ENCODE assay signal across 9 cellular contexts in the genomic region with DNA sequence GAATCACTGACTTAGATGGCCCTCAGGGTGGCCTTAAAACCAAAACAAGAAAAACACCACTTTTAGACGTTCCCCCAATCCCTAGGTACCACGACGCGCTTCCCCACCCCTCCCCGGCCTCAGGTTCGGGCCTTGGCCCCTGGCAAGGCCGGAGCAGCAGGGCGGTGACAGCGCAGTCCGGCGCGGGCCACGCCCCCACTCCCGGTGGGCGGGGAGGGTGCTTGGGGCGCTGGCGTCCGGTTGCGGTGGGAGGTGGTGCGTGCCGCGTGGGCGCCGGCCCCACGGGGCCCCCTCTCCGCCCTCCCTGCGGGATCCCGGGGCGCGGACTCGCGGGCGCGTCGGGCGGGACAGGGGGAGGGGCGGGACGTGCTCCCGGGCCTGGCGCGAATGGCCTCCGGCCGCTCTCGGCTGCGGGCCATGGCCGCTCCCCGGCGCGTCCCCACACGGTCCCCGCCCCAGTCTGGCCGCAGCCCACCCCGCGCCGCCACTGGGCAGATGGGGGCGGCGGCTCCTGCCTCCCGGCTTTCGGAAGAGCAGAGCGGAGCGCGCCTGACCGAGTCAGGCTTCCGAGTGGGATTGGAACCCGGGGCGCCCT. TPM values are rescaled to one million over a fixed set of nuclear protein-coding genes. Genes with fewer than 3 reads are reported as not detected.
DNase-seq lines count a peak whose midpoint lies in the region; ATAC-seq, FAIRE-seq and TF ChIP-seq lines count a peak whose summit lies in the region.
"Had no signal": no experiment of that assay in that cellular context is flagged by ENCODE, and none has a peak within 500 bp of the region (broad histone marks: within the 10 kb centered on the region; RNA-seq: fewer than 3 reads in every experiment).

No MANE protein-coding gene starts in this region.

- FAIRE-seq in GM12878 (lab: Jason Lieb, UNC) (no peak), HepG2 (lab: Jason Lieb, UNC) (no peak)

- H3K9ac ChIP-seq in GM12878 (ENCODE audit: control insufficient read depth, insufficient read depth, low read length) (peak overlapping the region; percentile 63; the same call in 1 of the 2 replicates), HepG2 (ENCODE audit: insufficient read depth, low read depth, low read length) (peak overlapping the region; percentile 76)

- RAD21 ChIA-PET in GM12878 (lab: Charles Lee; ENCODE audit: unreplicated experiment) = no interaction called here

- H3K27me3 ChIP-seq in GM12878 (replicated peaks in 1 of 2; ENCODE audit: control insufficient read depth in 2 of 2, insufficient read depth in 2 of 2, low read length in 1 of 2) (peaks cover 8 to 12% of the 10 kb centered on the region in 2 experiments), HepG2 (ENCODE audit: control insufficient read depth in 1 of 2, insufficient read depth in 2 of 2, low read length in 2 of 2) (no peaks in the 10 kb centered on the region), thyroid gland (no peaks in the 10 kb centered on the region)

- BruUV-seq in GM12878 (replicated peaks; lab: Mats Ljungman, UMichigan) (no TSS peak), HepG2 (replicated peaks; lab: Mats Ljungman, UMichigan) (no TSS peak)

- H3K27ac ChIP-seq in GM12878 (ENCODE audit: control insufficient read depth, insufficient read depth) (no peak overlapping the region), HepG2 (ENCODE audit: extremely low read length, insufficient read depth, low read length) (peak overlapping the region; percentile 81), thyroid gland (peak overlapping the region in 2 of 3 donors; percentile 42 to 65)

- no peaks in the 10 kb centered on the region for H3K36me3 ChIP-seq in GM12878 (ENCODE audit: control insufficient read depth in 2 of 2, insufficient read depth in 2 of 2, low read length in 1 of 2)
- H3K36me3 ChIP-seq in HepG2 (replicated peaks in 1 of 2; ENCODE audit: control insufficient read depth in 1 of 2, insufficient read depth in 2 of 2, low read length in 2 of 2) = no peaks in the 10 kb centered on the region
- H3K36me3 ChIP-seq in thyroid gland = no peaks in the 10 kb centered on the region

- DNase-seq in GM12878 (ENCODE audit: low read depth, low spot score) (no peak), HepG2 (ENCODE audit: low spot score) (no peak), thyroid gland (peak; percentile 9 to 15), activated gamma-delta T cell (lab: John Stamatoyannopoulos, UW) (no peak), NCI-H226 (no peak)

- POLR2A ChIA-PET in GM12878 (lab: Charles Lee) = no interaction called here
- POLR2A ChIA-PET in HepG2 (lab: Yijun Ruan, JAX) = interaction anchor here (2.1 to 2.3 kb wide), 2 partner anchors 12 to 31 kb away, joined by 9 to 12 read pairs; no protein-coding TSS in a partner anchor

- no peaks in the 10 kb centered on the region for H3K79me2 ChIP-seq in GM12878 (ENCODE audit: control insufficient read depth, insufficient read depth, low read length)
- peaks cover 5% of the 10 kb centered on the region for H3K79me2 ChIP-seq in HepG2 (ENCODE audit: insufficient read depth, low read length)

- TF ChIP-seq POLR2A in GM12878 (IDR thresholded peaks at IDR 0.05; ENCODE audit: low read depth, low read length) = no peak
- TF ChIP-seq POLR2A in HepG2 (IDR thresholded peaks at IDR 0.05; ENCODE audit: insufficient read depth in 1 of 2, low read depth in 2 of 2, low read length in 2 of 2) = peak; percentile 31 to 35; a peak in 2 of 4 replicates
- TF ChIP-seq POLR2A in thyroid gland (IDR thresholded peaks at IDR 0.05) = no peak

- WGBS in GM12878 (ENCODE audit: insufficient coverage, insufficient replicate concordance, low lambda C conversion rate, missing lambda C conversion rate) = 8% methylated on average over 30 of the region's 66 CpGs
- WGBS in HepG2 (ENCODE audit: low lambda C conversion rate) = 50% methylated on average over 26 of the region's 66 CpGs
- WGBS in thyroid gland, 2 donors = 6 to 14% methylated on average over 11 to 22 of the region's 66 CpGs

- intact Hi-C loops in GM12878 (cut with micrococcal nuclease; ENCODE audit: unreplicated experiment) = no loop called here
- intact Hi-C loops in HepG2 (cut with micrococcal nuclease; ENCODE audit: unreplicated experiment) = loop anchor here (5.0 kb wide), 1 partner anchor 33 kb away; no protein-coding TSS in a partner anchor
- intact Hi-C loops in thyroid gland (cut with DNase I) = no loop called here

- TF ChIP-seq EP300 in GM12878 (IDR thresholded peaks at IDR 0.05; ENCODE audit: borderline replicate concordance in 1 of 2, control insufficient read depth in 1 of 2, low read depth in 2 of 2, low read length in 2 of 2) (no peak), HepG2 (IDR thresholded peaks at IDR 0.05; ENCODE audit: low read depth in 2 of 2, low read length in 2 of 2) (peak in 1 of 2 experiments; percentile 4; a peak in 1 of 4 replicates), HepG2 (CRISPR knock-in tag; IDR thresholded peaks at IDR 0.05; ENCODE audit: borderline replicate concordance) (no peak; the same call in 1 of the 2 replicates)

- H3K9me3 ChIP-seq in GM12878 (replicated peaks; ENCODE audit: control insufficient read depth, insufficient read depth, low read length) (no peaks in the 10 kb centered on the region; the same call in 2 of the 3 replicates), HepG2 (ENCODE audit: low read length) (no peaks in the 10 kb centered on the region), thyroid gland (no peaks in the 10 kb centered on the region)

- no peak for TF ChIP-seq CTCF in GM12878 (IDR thresholded peaks at IDR 0.05 in 2 of 3, conservative IDR thresholded peaks at IDR 0.05 in 1 of 3; ENCODE audit: control insufficient read depth in 2 of 3, extremely low read depth in 1 of 3, insufficient read depth in 1 of 3, low read depth in 3 of 3, low read length in 3 of 3)
- no peak for TF ChIP-seq CTCF in HepG2 (CRISPR knock-in tag; IDR thresholded peaks at IDR 0.05)
- TF ChIP-seq CTCF in thyroid gland (IDR thresholded peaks at IDR 0.05) = no peak

- no peak for TF ChIP-seq RAD21 in GM12878 (IDR thresholded peaks at IDR 0.05; ENCODE audit: insufficient read depth, low read depth, low read length)
- TF ChIP-seq RAD21 in HepG2 (CRISPR knock-in tag; IDR thresholded peaks at IDR 0.05) = peak; percentile 73

- H3K4me2 ChIP-seq in GM12878 (ENCODE audit: control insufficient read depth, insufficient read depth) (peak overlapping the region; percentile 96), HepG2 (ENCODE audit: low read depth, low read length) (peak overlapping the region; percentile 96)

- H4K20me1 ChIP-seq in GM12878 (ENCODE audit: control insufficient read depth, insufficient read depth) (no peaks in the 10 kb centered on the region), HepG2 (ENCODE audit: insufficient read depth, low read length) (no peaks in the 10 kb centered on the region)

- ATAC-seq in GM19035 (IDR thresholded peaks at IDR 0.05; ENCODE audit: unreplicated experiment) (peak; percentile 23), HG03108 (IDR thresholded peaks at IDR 0.05; ENCODE audit: unreplicated experiment) (peak; percentile 34), GM12878 (peak; percentile 57), HepG2 (peak; percentile 22), HG02970 (IDR thresholded peaks at IDR 0.05; ENCODE audit: low FRiP score, unreplicated experiment) (no peak)

- in situ Hi-C loops in GM12878 (cut with MboI) = no loop called here
- in situ Hi-C loops in HepG2 (cut with HindIII; ENCODE audit: extremely low pct_ligation_motif_present, low pct_unique_long_range_greater_than_20kb) = no loop called here

- CTCF ChIA-PET in GM12878 (lab: Yijun Ruan, JAX) (no interaction called here), HepG2 (lab: Yijun Ruan, JAX; ENCODE audit: low intra/inter-chr PET ratio, low total read pairs) (no interaction called here)

- H3K4me1 ChIP-seq in GM12878 (ENCODE audit: control insufficient read depth, insufficient read depth, low read length) = peaks cover 7% of the 10 kb centered on the region
- H3K4me1 ChIP-seq in HepG2 (ENCODE audit: insufficient read depth, low read length) = peaks cover 74% of the 10 kb centered on the region
- peaks cover 8 to 14% of the 10 kb centered on the region in 2 donors for H3K4me1 ChIP-seq in thyroid gland

- H3K4me3 ChIP-seq in GM12878 (peak overlapping the region; percentile 84), HepG2 (replicated peaks in 1 of 3; ENCODE audit: insufficient read depth in 1 of 3, low read depth in 2 of 3, low read length in 3 of 3) (peak overlapping the region; percentile 49 to 71 (median 51); a peak in 5 of 6 replicates), thyroid gland (replicated peaks in 1 of 3) (peak overlapping the region; percentile 42 to 64 (median 58))

- H2AFZ ChIP-seq in GM12878 (ENCODE audit: control insufficient read depth, low read depth, low read length) (peak overlapping the region; percentile 33), HepG2 (ENCODE audit: low read length) (no peak overlapping the region)

- SMC1A ChIA-PET in GM12878 (lab: Charles Lee; ENCODE audit: uncharacterized antibody, unreplicated experiment) = no interaction called here

RNA-seq across cellular contexts. Expression of a gene that starts 0.9 kb away (rescaled TPM):
- total RNA-seq in GM12878 (2013; cell fraction: nucleolus; rRNA removed) = 0.73 and 0.75 TPM in 2 replicates
- 0.05 and 0.06 TPM in 2 replicates for total RNA-seq in GM12878 (2014; rRNA removed)
- total RNA-seq in GM12878 (2014; rRNA removed; fragmentation: Illumina TruSeq; extraction: Trizol) = 0.05 TPM in 1 of 2 replicates, not detected in the other
- total RNA-seq in GM12878 (2021) = 0.08 and 0.10 TPM in 2 replicates
- 0.10 TPM for polyA plus RNA-seq in GM12878 (2011; ENCODE audit: low read depth)
- 0.03 TPM in 2 replicates for polyA plus RNA-seq in GM12878 (2011; rRNA removed)
- 0.04 and 0.07 TPM in 2 replicates for polyA plus RNA-seq in GM12878 (2011; cell fraction: cytosol; rRNA removed)
- 0.04 TPM in 1 of 2 replicates, not detected in the other for polyA plus RNA-seq in GM12878 (2011; cell fraction: nucleus; rRNA removed)
- 0.31 and 0.62 TPM in 2 replicates for polyA plus RNA-seq in GM12878 (2012)
- polyA plus RNA-seq in GM12878 (2014; fragmentation: Illumina TruSeq; extraction: Trizol) = 0.01 TPM in 1 of 2 replicates, not detected in the other
- polyA plus RNA-seq in GM12878 (2014; fragmentation: Nextera tagmentation; extraction: Ambion mirVana) = under 1 TPM in 1 of 2 experiments, not detected in 1; 0.02 TPM
- 0.03 TPM in 1 of 2 replicates, not detected in the other for polyA plus RNA-seq in GM12878 (2014; rRNA removed)
- under 1 TPM in 1 of 2 experiments, not detected in 1; 0.05 TPM for polyA plus RNA-seq in GM12878 (2016; fragmentation: Nextera tagmentation; extraction: Ambion mirVana)
- polyA minus RNA-seq in GM12878 (2011; rRNA and poly(A)+ RNA removed) = 0.07 and 0.10 TPM in 2 replicates
- not detected in 2 replicates for polyA minus RNA-seq in GM12878 (2011; cell fraction: cytosol; rRNA and poly(A)+ RNA removed)
- polyA minus RNA-seq in GM12878 (2011; cell fraction: nucleus; rRNA and poly(A)+ RNA removed) = 0.12 and 0.19 TPM in 2 replicates
- total RNA-seq in HepG2 (2016; rRNA removed; fragmentation: Illumina TruSeq; extraction: Trizol) = 0.56 and 1.2 TPM in 2 replicates
- total RNA-seq in HepG2 (2016; cell fraction: cytosol; rRNA removed; fragmentation: Illumina TruSeq; extraction: Trizol; ENCODE audit: low read depth) = 0.18 and 0.20 TPM in 2 replicates
- 0.61 and 1.0 TPM in 2 replicates for total RNA-seq in HepG2 (2016; cell fraction: insoluble cytoplasmic fraction; rRNA removed; fragmentation: Illumina TruSeq; extraction: Trizol)
- total RNA-seq in HepG2 (2016; cell fraction: membrane; rRNA removed; fragmentation: Illumina TruSeq; extraction: Trizol) = 0.52 and 0.74 TPM in 2 replicates
- 0.88 and 1.0 TPM in 2 replicates for total RNA-seq in HepG2 (2016; cell fraction: nucleus; rRNA removed; fragmentation: Illumina TruSeq; extraction: Trizol)
- 1.3 and 1.8 TPM in 2 replicates for polyA plus RNA-seq in HepG2 (2011; rRNA removed)
- polyA plus RNA-seq in HepG2 (2011; cell fraction: cytosol; rRNA removed) = 1.5 and 1.9 TPM in 2 replicates
- 3.4 and 3.6 TPM in 2 replicates for polyA plus RNA-seq in HepG2 (2011; cell fraction: nucleus; rRNA removed)
- 2.0 and 2.2 TPM in 2 replicates for polyA plus RNA-seq in HepG2 (2012)
- 0.11 TPM in 2 replicates for polyA plus RNA-seq in HepG2 (2016; cell fraction: cytosol; fragmentation: Illumina TruSeq; extraction: Trizol; ENCODE audit: low read depth)
- polyA plus RNA-seq in HepG2 (2016; cell fraction: insoluble cytoplasmic fraction; fragmentation: Illumina TruSeq; extraction: Trizol; ENCODE audit: low read depth) = 0.44 and 0.60 TPM in 2 replicates
- polyA plus RNA-seq in HepG2 (2016; cell fraction: membrane; fragmentation: Illumina TruSeq; extraction: Trizol; ENCODE audit: low read depth) = 0.29 and 0.52 TPM in 2 replicates
- 0.61 and 0.77 TPM in 2 replicates for polyA plus RNA-seq in HepG2 (2016; cell fraction: nucleus; fragmentation: Illumina TruSeq; extraction: Trizol; ENCODE audit: insufficient read depth, low read depth)
- 0.14 and 3.0 TPM in 2 replicates for polyA minus RNA-seq in HepG2 (2011; rRNA and poly(A)+ RNA removed; ENCODE audit: low replicate concordance)
- 2.1 and 2.3 TPM in 2 replicates for polyA minus RNA-seq in HepG2 (2011; cell fraction: cytosol; rRNA and poly(A)+ RNA removed)
- 4.5 and 4.8 TPM in 2 replicates for polyA minus RNA-seq in HepG2 (2011; cell fraction: nucleus; rRNA and poly(A)+ RNA removed)
- 1 to 10 TPM in 1 of 4 donors, under 1 TPM in 3; 0.78 to 1.6 (median 0.91) TPM for total RNA-seq in thyroid gland
- total RNA-seq: T-helper 1 cell treated with Interleukin-12 subunit alpha and Interleukin-12 subunit beta and Interleukin-4 antibody, amounts not matched to agents 30 ng/mL and 1 ng/mL, for 36 hours had no signal

Comparison
In these comparisons a context has a peak if more than half of its experiments do, and no peak if none do; other contexts are left out.
1. DNase-seq: peak in thyroid gland (2 of 2); none in GM12878 (single experiment), HepG2 (single experiment), activated gamma-delta T cell (single experiment) and NCI-H226 (single experiment).
2. POLR2A ChIP-seq: peak in HepG2 (2 of 2); none in GM12878 (single experiment) and thyroid gland (0 of 2).
3. Peak in every context shown above with its lines, with median percentiles within 50 percentile points of each other: H3K4me3 ChIP-seq.